Comparison of ENCODE assay signal across 1 cellular context in the genomic region with DNA sequence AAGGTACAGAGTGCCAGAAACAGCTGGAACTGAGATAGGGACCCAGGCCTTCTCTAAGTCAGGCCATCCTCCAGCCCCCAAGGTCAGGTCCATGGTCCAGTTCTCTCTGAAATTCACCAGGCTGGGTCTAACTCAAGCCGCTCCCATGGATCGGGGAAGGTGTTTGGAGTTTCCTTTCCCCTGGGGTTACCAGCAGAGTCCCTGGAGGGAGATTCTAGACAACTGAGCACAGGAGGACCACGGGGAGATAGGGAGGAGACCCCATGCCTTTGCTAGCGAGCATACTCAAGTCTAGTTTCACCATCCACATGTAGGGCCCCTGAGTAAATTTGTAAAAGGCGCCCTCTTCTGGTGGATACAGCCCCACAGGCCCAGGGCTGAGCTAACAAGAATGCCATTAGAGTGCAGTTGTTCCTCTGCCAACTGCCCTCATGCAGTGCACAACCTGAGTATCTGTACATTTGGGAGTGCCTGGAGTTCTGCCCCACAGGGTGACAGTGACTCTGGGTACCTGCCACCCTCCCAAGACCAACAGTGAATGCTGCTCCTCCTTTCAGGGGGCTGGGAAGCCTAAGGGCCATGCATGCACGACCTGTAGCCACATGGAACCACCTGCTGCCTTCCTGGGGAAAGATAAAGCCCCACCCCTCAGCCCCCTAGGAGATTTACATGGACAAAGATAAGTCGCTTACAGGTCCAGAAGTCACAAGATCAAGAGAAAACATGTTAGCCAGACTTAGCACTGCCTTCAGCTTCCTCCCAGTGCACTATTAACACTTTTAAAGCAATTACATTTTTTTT.
A peak's percentile ranks its signal among the peaks of the same experiment; 100 is the strongest.
TF ChIP-seq lines count a peak whose summit lies in the region.

No MANE protein-coding gene starts in this region.

TF ChIP-seq in K562, 482 proteins besides CTCF, POLR2A, EP300 and RAD21 (continued from another document and continues in another):
- TF ChIP-seq DNMT1 (IDR thresholded peaks at IDR 0.05) = no peak
- no peak for TF ChIP-seq ZNF644 (tag; IDR thresholded peaks at IDR 0.05; ENCODE audit: low read depth)
- TF ChIP-seq, protein P1, sequence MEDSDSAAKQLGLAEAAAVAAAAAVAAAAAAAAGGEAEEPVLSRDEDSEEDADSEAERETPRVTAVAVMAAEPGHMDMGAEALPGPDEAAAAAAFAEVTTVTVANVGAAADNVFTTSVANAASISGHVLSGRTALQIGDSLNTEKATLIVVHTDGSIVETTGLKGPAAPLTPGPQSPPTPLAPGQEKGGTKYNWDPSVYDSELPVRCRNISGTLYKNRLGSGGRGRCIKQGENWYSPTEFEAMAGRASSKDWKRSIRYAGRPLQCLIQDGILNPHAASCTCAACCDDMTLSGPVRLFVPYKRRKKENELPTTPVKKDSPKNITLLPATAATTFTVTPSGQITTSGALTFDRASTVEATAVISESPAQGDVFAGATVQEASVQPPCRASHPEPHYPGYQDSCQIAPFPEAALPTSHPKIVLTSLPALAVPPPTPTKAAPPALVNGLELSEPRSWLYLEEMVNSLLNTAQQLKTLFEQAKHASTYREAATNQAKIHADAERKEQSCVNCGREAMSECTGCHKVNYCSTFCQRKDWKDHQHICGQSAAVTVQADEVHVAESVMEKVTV (CRISPR knock-in tag; IDR thresholded peaks at IDR 0.05) = peak; percentile 83
- TF ChIP-seq ZNF408 (CRISPR knock-in tag; IDR thresholded peaks at IDR 0.05; ENCODE audit: low read depth) = no peak
- TF ChIP-seq ZFPM2 (CRISPR knock-in tag; IDR thresholded peaks at IDR 0.05) = no peak
- TF ChIP-seq, protein P2, sequence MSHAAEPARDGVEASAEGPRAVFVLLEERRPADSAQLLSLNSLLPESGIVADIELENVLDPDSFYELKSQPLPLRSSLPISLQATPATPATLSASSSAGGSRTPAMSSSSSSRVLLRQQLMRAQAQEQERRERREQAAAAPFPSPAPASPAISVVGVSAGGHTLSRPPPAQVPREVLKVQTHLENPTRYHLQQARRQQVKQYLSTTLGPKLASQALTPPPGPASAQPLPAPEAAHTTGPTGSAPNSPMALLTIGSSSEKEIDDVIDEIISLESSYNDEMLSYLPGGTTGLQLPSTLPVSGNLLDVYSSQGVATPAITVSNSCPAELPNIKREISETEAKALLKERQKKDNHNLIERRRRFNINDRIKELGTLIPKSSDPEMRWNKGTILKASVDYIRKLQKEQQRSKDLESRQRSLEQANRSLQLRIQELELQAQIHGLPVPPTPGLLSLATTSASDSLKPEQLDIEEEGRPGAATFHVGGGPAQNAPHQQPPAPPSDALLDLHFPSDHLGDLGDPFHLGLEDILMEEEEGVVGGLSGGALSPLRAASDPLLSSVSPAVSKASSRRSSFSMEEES (CRISPR knock-in tag; IDR thresholded peaks at IDR 0.05) = no peak; the same call in 1 of the 2 replicates
- peak in 1 of 2 experiments; percentile 63; a peak in 2 of 4 replicates for TF ChIP-seq MAZ (CRISPR knock-in tag; conservative IDR thresholded peaks at IDR 0.05 in 1 of 2, IDR thresholded peaks at IDR 0.05 in 1 of 2)
- TF ChIP-seq RBM25 (IDR thresholded peaks at IDR 0.05; ENCODE audit: low read depth, low read length, severe bottlenecking) = no peak
- TF ChIP-seq, protein P3, sequence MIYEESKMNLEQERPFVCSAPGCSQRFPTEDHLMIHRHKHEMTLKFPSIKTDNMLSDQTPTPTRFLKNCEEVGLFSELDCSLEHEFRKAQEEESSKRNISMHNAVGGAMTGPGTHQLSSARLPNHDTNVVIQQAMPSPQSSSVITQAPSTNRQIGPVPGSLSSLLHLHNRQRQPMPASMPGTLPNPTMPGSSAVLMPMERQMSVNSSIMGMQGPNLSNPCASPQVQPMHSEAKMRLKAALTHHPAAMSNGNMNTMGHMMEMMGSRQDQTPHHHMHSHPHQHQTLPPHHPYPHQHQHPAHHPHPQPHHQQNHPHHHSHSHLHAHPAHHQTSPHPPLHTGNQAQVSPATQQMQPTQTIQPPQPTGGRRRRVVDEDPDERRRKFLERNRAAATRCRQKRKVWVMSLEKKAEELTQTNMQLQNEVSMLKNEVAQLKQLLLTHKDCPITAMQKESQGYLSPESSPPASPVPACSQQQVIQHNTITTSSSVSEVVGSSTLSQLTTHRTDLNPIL (CRISPR knock-in tag; IDR thresholded peaks at IDR 0.05) = no peak
- TF ChIP-seq NBN (IDR thresholded peaks at IDR 0.05; ENCODE audit: low read depth) = no peak
- no peak for TF ChIP-seq ZNF121 (CRISPR knock-in tag; conservative IDR thresholded peaks at IDR 0.05)
- TF ChIP-seq TGIF2 (CRISPR knock-in tag; IDR thresholded peaks at IDR 0.05) = no peak
- TF ChIP-seq PCBP2 (IDR thresholded peaks at IDR 0.05; ENCODE audit: low read depth, low read length, poor library complexity, severe bottlenecking) = no peak
- peak; percentile 21 to 67; a peak in 2 of 4 replicates for TF ChIP-seq FOXK2 (conservative IDR thresholded peaks at IDR 0.05 in 1 of 2, IDR thresholded peaks at IDR 0.05 in 1 of 2; ENCODE audit: low read depth in 2 of 2)
- TF ChIP-seq DDX20 (tag; IDR thresholded peaks at IDR 0.05; ENCODE audit: low read depth) = no peak
- no peak; the same call in none of the 2 replicates for TF ChIP-seq SP1 (CRISPR knock-in tag; IDR thresholded peaks at IDR 0.05)
- no peak for TF ChIP-seq ZNF586 (CRISPR knock-in tag; conservative IDR thresholded peaks at IDR 0.05)
- TF ChIP-seq PML (IDR thresholded peaks at IDR 0.05; ENCODE audit: low read length) = no peak
- TF ChIP-seq HDAC1 (IDR thresholded peaks at IDR 0.05) = peak in 1 of 2 experiments; percentile 90; a peak in 2 of 4 replicates
- TF ChIP-seq GATAD2B (IDR thresholded peaks at IDR 0.05; ENCODE audit: borderline replicate concordance) = no peak
- TF ChIP-seq SRSF9 (IDR thresholded peaks at IDR 0.05; ENCODE audit: borderline replicate concordance, low read depth, low read length) = no peak
- no peak for TF ChIP-seq SNAPC5 (CRISPR knock-in tag; IDR thresholded peaks at IDR 0.05)
- TF ChIP-seq ZZZ3 (IDR thresholded peaks at IDR 0.05) = no peak
- peak; percentile 87; the same call in 1 of the 2 replicates for TF ChIP-seq MTA3 (IDR thresholded peaks at IDR 0.05; ENCODE audit: borderline replicate concordance)
- no peak for TF ChIP-seq ZNF445 (CRISPR knock-in tag; IDR thresholded peaks at IDR 0.05; ENCODE audit: low read depth)
- TF ChIP-seq NFE2 (IDR thresholded peaks at IDR 0.05; ENCODE audit: low read depth) = no peak
- TF ChIP-seq, protein P4, sequence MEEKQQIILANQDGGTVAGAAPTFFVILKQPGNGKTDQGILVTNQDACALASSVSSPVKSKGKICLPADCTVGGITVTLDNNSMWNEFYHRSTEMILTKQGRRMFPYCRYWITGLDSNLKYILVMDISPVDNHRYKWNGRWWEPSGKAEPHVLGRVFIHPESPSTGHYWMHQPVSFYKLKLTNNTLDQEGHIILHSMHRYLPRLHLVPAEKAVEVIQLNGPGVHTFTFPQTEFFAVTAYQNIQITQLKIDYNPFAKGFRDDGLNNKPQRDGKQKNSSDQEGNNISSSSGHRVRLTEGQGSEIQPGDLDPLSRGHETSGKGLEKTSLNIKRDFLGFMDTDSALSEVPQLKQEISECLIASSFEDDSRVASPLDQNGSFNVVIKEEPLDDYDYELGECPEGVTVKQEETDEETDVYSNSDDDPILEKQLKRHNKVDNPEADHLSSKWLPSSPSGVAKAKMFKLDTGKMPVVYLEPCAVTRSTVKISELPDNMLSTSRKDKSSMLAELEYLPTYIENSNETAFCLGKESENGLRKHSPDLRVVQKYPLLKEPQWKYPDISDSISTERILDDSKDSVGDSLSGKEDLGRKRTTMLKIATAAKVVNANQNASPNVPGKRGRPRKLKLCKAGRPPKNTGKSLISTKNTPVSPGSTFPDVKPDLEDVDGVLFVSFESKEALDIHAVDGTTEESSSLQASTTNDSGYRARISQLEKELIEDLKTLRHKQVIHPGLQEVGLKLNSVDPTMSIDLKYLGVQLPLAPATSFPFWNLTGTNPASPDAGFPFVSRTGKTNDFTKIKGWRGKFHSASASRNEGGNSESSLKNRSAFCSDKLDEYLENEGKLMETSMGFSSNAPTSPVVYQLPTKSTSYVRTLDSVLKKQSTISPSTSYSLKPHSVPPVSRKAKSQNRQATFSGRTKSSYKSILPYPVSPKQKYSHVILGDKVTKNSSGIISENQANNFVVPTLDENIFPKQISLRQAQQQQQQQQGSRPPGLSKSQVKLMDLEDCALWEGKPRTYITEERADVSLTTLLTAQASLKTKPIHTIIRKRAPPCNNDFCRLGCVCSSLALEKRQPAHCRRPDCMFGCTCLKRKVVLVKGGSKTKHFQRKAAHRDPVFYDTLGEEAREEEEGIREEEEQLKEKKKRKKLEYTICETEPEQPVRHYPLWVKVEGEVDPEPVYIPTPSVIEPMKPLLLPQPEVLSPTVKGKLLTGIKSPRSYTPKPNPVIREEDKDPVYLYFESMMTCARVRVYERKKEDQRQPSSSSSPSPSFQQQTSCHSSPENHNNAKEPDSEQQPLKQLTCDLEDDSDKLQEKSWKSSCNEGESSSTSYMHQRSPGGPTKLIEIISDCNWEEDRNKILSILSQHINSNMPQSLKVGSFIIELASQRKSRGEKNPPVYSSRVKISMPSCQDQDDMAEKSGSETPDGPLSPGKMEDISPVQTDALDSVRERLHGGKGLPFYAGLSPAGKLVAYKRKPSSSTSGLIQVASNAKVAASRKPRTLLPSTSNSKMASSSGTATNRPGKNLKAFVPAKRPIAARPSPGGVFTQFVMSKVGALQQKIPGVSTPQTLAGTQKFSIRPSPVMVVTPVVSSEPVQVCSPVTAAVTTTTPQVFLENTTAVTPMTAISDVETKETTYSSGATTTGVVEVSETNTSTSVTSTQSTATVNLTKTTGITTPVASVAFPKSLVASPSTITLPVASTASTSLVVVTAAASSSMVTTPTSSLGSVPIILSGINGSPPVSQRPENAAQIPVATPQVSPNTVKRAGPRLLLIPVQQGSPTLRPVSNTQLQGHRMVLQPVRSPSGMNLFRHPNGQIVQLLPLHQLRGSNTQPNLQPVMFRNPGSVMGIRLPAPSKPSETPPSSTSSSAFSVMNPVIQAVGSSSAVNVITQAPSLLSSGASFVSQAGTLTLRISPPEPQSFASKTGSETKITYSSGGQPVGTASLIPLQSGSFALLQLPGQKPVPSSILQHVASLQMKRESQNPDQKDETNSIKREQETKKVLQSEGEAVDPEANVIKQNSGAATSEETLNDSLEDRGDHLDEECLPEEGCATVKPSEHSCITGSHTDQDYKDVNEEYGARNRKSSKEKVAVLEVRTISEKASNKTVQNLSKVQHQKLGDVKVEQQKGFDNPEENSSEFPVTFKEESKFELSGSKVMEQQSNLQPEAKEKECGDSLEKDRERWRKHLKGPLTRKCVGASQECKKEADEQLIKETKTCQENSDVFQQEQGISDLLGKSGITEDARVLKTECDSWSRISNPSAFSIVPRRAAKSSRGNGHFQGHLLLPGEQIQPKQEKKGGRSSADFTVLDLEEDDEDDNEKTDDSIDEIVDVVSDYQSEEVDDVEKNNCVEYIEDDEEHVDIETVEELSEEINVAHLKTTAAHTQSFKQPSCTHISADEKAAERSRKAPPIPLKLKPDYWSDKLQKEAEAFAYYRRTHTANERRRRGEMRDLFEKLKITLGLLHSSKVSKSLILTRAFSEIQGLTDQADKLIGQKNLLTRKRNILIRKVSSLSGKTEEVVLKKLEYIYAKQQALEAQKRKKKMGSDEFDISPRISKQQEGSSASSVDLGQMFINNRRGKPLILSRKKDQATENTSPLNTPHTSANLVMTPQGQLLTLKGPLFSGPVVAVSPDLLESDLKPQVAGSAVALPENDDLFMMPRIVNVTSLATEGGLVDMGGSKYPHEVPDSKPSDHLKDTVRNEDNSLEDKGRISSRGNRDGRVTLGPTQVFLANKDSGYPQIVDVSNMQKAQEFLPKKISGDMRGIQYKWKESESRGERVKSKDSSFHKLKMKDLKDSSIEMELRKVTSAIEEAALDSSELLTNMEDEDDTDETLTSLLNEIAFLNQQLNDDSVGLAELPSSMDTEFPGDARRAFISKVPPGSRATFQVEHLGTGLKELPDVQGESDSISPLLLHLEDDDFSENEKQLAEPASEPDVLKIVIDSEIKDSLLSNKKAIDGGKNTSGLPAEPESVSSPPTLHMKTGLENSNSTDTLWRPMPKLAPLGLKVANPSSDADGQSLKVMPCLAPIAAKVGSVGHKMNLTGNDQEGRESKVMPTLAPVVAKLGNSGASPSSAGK (IDR thresholded peaks at IDR 0.05) = peak; percentile 73; the same call in 1 of the 2 replicates
- TF ChIP-seq WHSC1 (IDR thresholded peaks at IDR 0.05; ENCODE audit: low read length) = no peak
- peak; percentile 38 to 88; a peak in 2 of 4 replicates for TF ChIP-seq TEAD1 (CRISPR knock-in tag; IDR thresholded peaks at IDR 0.05)
- TF ChIP-seq, protein P5, sequence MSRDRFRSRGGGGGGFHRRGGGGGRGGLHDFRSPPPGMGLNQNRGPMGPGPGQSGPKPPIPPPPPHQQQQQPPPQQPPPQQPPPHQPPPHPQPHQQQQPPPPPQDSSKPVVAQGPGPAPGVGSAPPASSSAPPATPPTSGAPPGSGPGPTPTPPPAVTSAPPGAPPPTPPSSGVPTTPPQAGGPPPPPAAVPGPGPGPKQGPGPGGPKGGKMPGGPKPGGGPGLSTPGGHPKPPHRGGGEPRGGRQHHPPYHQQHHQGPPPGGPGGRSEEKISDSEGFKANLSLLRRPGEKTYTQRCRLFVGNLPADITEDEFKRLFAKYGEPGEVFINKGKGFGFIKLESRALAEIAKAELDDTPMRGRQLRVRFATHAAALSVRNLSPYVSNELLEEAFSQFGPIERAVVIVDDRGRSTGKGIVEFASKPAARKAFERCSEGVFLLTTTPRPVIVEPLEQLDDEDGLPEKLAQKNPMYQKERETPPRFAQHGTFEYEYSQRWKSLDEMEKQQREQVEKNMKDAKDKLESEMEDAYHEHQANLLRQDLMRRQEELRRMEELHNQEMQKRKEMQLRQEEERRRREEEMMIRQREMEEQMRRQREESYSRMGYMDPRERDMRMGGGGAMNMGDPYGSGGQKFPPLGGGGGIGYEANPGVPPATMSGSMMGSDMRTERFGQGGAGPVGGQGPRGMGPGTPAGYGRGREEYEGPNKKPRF (IDR thresholded peaks at IDR 0.05; ENCODE audit: low read depth, low read length) = no peak
- TF ChIP-seq MTA1 (IDR thresholded peaks at IDR 0.05; ENCODE audit: borderline replicate concordance) = no peak
- no peak for TF ChIP-seq GTF2E2 (tag; IDR thresholded peaks at IDR 0.05)
- no peak; the same call in 1 of the 2 replicates for TF ChIP-seq NFXL1 (CRISPR knock-in tag; IDR thresholded peaks at IDR 0.05)
- no peak; the same call in 1 of the 2 replicates for TF ChIP-seq MYNN (IDR thresholded peaks at IDR 0.05)
- TF ChIP-seq MYNN (CRISPR knock-in tag; IDR thresholded peaks at IDR 0.05) = no peak
- TF ChIP-seq TCF7L2 (IDR thresholded peaks at IDR 0.05; ENCODE audit: low read depth, low read length) = no peak
- TF ChIP-seq POLR2B (IDR thresholded peaks at IDR 0.05; ENCODE audit: low read depth, partially characterized antibody) = no peak
- no peak for TF ChIP-seq TEAD2 (tag; IDR thresholded peaks at IDR 0.05)
- 0 out of 2 replicates have a peak, but pooled peaks have one; percentile 11 for TF ChIP-seq STAT5A (IDR thresholded peaks at IDR 0.05; ENCODE audit: borderline replicate concordance, low read length)
- TF ChIP-seq BACH1 (tag; IDR thresholded peaks at IDR 0.05) = no peak
- no peak for TF ChIP-seq HDAC3 (IDR thresholded peaks at IDR 0.05; ENCODE audit: borderline replicate concordance, partially characterized antibody)
- TF ChIP-seq TAF15 (IDR thresholded peaks at IDR 0.05; ENCODE audit: low read depth, low read length) = no peak
- no peak for TF ChIP-seq ZNF143 (CRISPR knock-in tag; IDR thresholded peaks at IDR 0.05)
- no peak for TF ChIP-seq CHCHD3 (CRISPR knock-in tag; IDR thresholded peaks at IDR 0.05)
- TF ChIP-seq ZNF79 (CRISPR knock-in tag; IDR thresholded peaks at IDR 0.05; ENCODE audit: low read depth) = no peak
- TF ChIP-seq MEF2D (tag; conservative IDR thresholded peaks at IDR 0.05; ENCODE audit: low read depth) = no peak
